Comparison of ENCODE assay signal across 8 cellular contexts in the genomic region with DNA sequence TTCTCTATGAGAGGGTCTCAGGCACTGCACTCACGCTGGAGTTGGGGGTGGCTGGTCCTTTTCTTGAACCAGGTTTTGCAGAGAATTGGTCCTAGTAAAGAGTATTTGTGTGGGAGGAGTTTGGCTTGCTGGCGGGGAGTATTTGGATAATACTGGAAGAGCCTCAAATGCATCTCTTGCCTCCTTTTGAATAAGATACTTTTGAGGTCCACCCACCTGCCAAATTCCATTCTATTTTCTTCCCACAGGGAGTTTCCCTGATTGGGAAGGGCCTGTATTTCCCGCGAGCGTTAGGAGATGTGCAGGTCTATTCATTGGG. TPM values are rescaled to one million over a fixed set of nuclear protein-coding genes. Genes with fewer than 3 reads are reported as not detected.
DNase-seq lines count a peak whose midpoint lies in the region; ATAC-seq and TF ChIP-seq lines count a peak whose summit lies in the region.

No MANE protein-coding gene starts in this region.

- POLR2A ChIA-PET in RWPE1 (lab: Yijun Ruan, JAX; ENCODE audit: low non-redundant PET) = no interaction called here

- peak overlapping the region; percentile 85 for H3K18ac ChIP-seq in trophoblast cell (ENCODE audit: low read length)

- H3K9me3 ChIP-seq in esophagus (ENCODE audit: control insufficient read depth in 2 of 2, insufficient read depth in 1 of 2, low read depth in 1 of 2, low read length in 1 of 2) (no peaks in the 10 kb centered on the region), trophoblast cell (ENCODE audit: insufficient read depth, low read depth, low read length) (no peaks in the 10 kb centered on the region)

- TF ChIP-seq CTCF in GM12864 (IDR thresholded peaks at IDR 0.05; ENCODE audit: low read depth, low read length, missing control alignments) (no peak), RWPE1 (conservative IDR thresholded peaks at IDR 0.05; ENCODE audit: low read depth) (no peak)

- H3K4me3 ChIP-seq in GM12864 (ENCODE audit: low read depth, low read length) (peak overlapping the region; percentile 54), esophagus (ENCODE audit: low read depth in 1 of 2, low read length in 2 of 2) (peak overlapping the region; percentile 49 to 94), trophoblast cell (ENCODE audit: low read depth, low read length) (peak overlapping the region; percentile 60)

- no peaks in the 10 kb centered on the region for H3K27me3 ChIP-seq in esophagus (ENCODE audit: control insufficient read depth in 1 of 2, insufficient read depth in 2 of 2, low read length in 2 of 2)
- no peaks in the 10 kb centered on the region for H3K27me3 ChIP-seq in trophoblast cell (ENCODE audit: insufficient read depth, low read length)

- H4K8ac ChIP-seq in trophoblast cell (ENCODE audit: low read depth, low read length) = peak overlapping the region; percentile 93

- H3K79me2 ChIP-seq in trophoblast cell (ENCODE audit: control insufficient read depth, insufficient read depth, low read length, poor library complexity) = peaks cover 7% of the 10 kb centered on the region

- H3K36me3 ChIP-seq in esophagus (ENCODE audit: control insufficient read depth in 2 of 2, insufficient read depth in 2 of 2, low read length in 1 of 2) (no peaks in the 10 kb centered on the region), trophoblast cell (ENCODE audit: control insufficient read depth in 1 of 2, insufficient read depth in 2 of 2, low read length in 2 of 2) (no peaks in the 10 kb centered on the region)

- H2AK5ac ChIP-seq in trophoblast cell (ENCODE audit: low read length) = no peak overlapping the region

- peak overlapping the region; percentile 62 for H2BK120ac ChIP-seq in trophoblast cell (ENCODE audit: insufficient read depth, low read length, poor library complexity)

- peaks cover 19% of the 10 kb centered on the region for H3K79me1 ChIP-seq in trophoblast cell (ENCODE audit: low read length)

- H2BK12ac ChIP-seq in trophoblast cell (ENCODE audit: low read length) = peak overlapping the region; percentile 59

- H2AFZ ChIP-seq in trophoblast cell (ENCODE audit: insufficient read depth, low read length, poor library complexity) = peak overlapping the region; percentile 89

- peak overlapping the region; percentile 86 for H3K4me2 ChIP-seq in trophoblast cell (ENCODE audit: low read length)

- DNase-seq in GM12864 (ENCODE audit: low read depth) (no peak), RWPE1 (ENCODE audit: low spot score) (no peak), trophoblast cell (peak in 1 of 2 donors; percentile 42), NCI-H2196 treated with DMSO at 0.1 percent for 48 hours (lab: John Stamatoyannopoulos, UW; ENCODE audit: unreplicated experiment) (no peak), AG08395 (ENCODE audit: low spot score) (no peak)
- no peak for DNase-seq in stimulated activated CD4-positive, alpha-beta T cell treated with anti-CD3 and anti-CD28 coated beads, Interleukin-2, amount 100 ng/mL, for 48 hours

- peak overlapping the region; percentile 33 for H3K9ac ChIP-seq in trophoblast cell (ENCODE audit: low read length)

- ATAC-seq in HG03175 (IDR thresholded peaks at IDR 0.05; ENCODE audit: unreplicated experiment) = no peak

- peak overlapping the region; percentile 85 for H4K12ac ChIP-seq in trophoblast cell (ENCODE audit: low read depth, low read length)

- WGBS in esophagus, 2 donors = 3 to 7% methylated on average over 5 of the region's 5 CpGs
- WGBS in trophoblast cell (ENCODE audit: extremely low coverage, insufficient coverage, insufficient read length) = no CpG with 5 or more reads among the region's 5 CpGs

- H3K4ac ChIP-seq in trophoblast cell (ENCODE audit: low read depth, low read length) = no peak overlapping the region

- CTCF ChIA-PET in RWPE1 (lab: Yijun Ruan, JAX) = interaction anchor here (0.6 to 0.7 kb wide), 2 partner anchors 18 to 72 kb away, joined by 3 read pairs; no protein-coding TSS in a partner anchor

- H3K23ac ChIP-seq in trophoblast cell (ENCODE audit: low read length) = no peak overlapping the region

- peak overlapping the region; percentile 95 for H4K91ac ChIP-seq in trophoblast cell (ENCODE audit: low read depth, low read length)

- peak overlapping the region; percentile 84 for H3K14ac ChIP-seq in trophoblast cell (ENCODE audit: low read length)

- peak overlapping the region; percentile 95 for H3K27ac ChIP-seq in RWPE1
- peak overlapping the region; percentile 82 to 99 for H3K27ac ChIP-seq in esophagus (ENCODE audit: low read depth in 2 of 2, low read length in 1 of 2)
- H3K27ac ChIP-seq in trophoblast cell (ENCODE audit: low read depth, low read length) = peak overlapping the region; percentile 88

- peak overlapping the region; percentile 93 for H2BK5ac ChIP-seq in trophoblast cell (ENCODE audit: low read depth, low read length, poor library complexity)

- H3K4me1 ChIP-seq in esophagus (ENCODE audit: control insufficient read depth in 2 of 2, insufficient read depth in 2 of 2, low read length in 1 of 2) (no peaks in the 10 kb centered on the region), trophoblast cell (ENCODE audit: control insufficient read depth in 1 of 2, insufficient read depth in 2 of 2, low read length in 2 of 2) (peaks cover 6 to 7% of the 10 kb centered on the region in 2 experiments)

RNA-seq across cellular contexts. Expression of gene RASA2, which starts 0.5 kb away (rescaled TPM):
- 1 to 10 TPM; 4.0 to 6.9 TPM for polyA plus RNA-seq in esophagus
- 10.9 and 11.3 TPM in 2 replicates for polyA plus RNA-seq in trophoblast cell (2013)
